Comparison of ENCODE assay signal across 17 cellular contexts in the genomic region with DNA sequence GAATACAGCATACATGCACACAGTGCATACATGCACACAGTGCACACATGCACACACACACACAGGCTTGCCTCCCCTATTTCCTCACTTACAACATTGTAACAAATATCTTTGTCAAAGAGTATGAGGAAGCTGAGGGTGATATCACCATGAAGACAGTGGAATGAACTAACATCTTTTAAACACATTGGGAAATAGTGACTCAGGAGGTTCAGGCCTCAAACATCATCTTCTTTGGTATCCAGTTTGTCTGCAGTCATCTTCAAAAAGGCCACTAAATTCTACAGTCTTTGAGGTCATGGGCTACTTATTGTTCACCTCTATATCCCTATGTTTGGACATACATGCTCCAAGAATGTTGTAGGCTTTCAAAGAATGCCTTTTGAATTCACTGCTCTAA. TPM values are rescaled to one million over a fixed set of nuclear protein-coding genes. Genes with fewer than 3 reads are reported as not detected.
A peak's percentile ranks its signal among the peaks of the same experiment; 100 is the strongest.
DNase-seq lines count a peak whose midpoint lies in the region; TF ChIP-seq lines count a peak whose summit lies in the region.
"Had no signal": no experiment of that assay in that cellular context is flagged by ENCODE, and none has a peak within 500 bp of the region (broad histone marks: within the 10 kb centered on the region; RNA-seq: fewer than 3 reads in every experiment).

No MANE protein-coding gene starts in this region.

- no peaks in the 10 kb centered on the region for H3F3A ChIP-seq in MM.1S (ENCODE audit: insufficient read depth, low read length)

- H3K9me3 ChIP-seq in MM.1S (replicated peaks; ENCODE audit: insufficient read depth, low read length): no peaks in the 10 kb centered on the region
- H3K9me3 ChIP-seq: BE2C had no signal

- no peak overlapping the region for H3K4me2 ChIP-seq in MM.1S (ENCODE audit: low read depth, low read length)
- H3K4me2 ChIP-seq: GM23338 had no signal

- no peaks in the 10 kb centered on the region for H3K4me1 ChIP-seq in MM.1S (ENCODE audit: low read length)
- H3K4me1 ChIP-seq: BE2C had no signal

- H3K36me3 ChIP-seq in MM.1S (replicated peaks; ENCODE audit: insufficient read depth, low read length): no peaks in the 10 kb centered on the region
- H3K36me3 ChIP-seq: BE2C had no signal

- no peaks in the 10 kb centered on the region for H4K20me1 ChIP-seq in MM.1S (ENCODE audit: insufficient read depth, low read length)

- H3K79me2 ChIP-seq in MM.1S (ENCODE audit: low read length): no peaks in the 10 kb centered on the region

- H3K9ac ChIP-seq in MM.1S (ENCODE audit: low read length): no peak overlapping the region

- no peaks in the 10 kb centered on the region for H3K27me3 ChIP-seq in MM.1S (replicated peaks; ENCODE audit: insufficient read depth, low read length)
- H3K27me3 ChIP-seq: BE2C had no signal

- H3K4me3 ChIP-seq in MM.1S (ENCODE audit: low read length) (no peak overlapping the region), epithelial cell of esophagus (ENCODE audit: low read length) (no peak overlapping the region)
- H3K4me3 ChIP-seq: GM23338 had no signal

- peak; percentile 21 for DNase-seq in ELR (ENCODE audit: low read depth)
- peak; percentile 3 for DNase-seq in MM.1S
- DNase-seq in epithelial cell of esophagus (ENCODE audit: low read depth): peak; percentile 66
- no peak for DNase-seq in NCI-H2107 (lab: John Stamatoyannopoulos, UW)
- no peak for DNase-seq in iPS-NIHi7 (ENCODE audit: extremely low spot score)
- no peak for DNase-seq in dermis blood vessel endothelial cell
- DNase-seq: BE2C; C1 segment of cervical spinal cord; CD4-positive, CD25-positive, alpha-beta regulatory T cell; CD8-positive, alpha-beta memory T cell; COR-L47; DMS 273 treated with DMSO at 0.1 percent for 48 hours; GDM1; HCEC 1CT had no signal

- H3K27ac ChIP-seq in MM.1S (ENCODE audit: low read length): no peak overlapping the region

- H3K9me2 ChIP-seq in MM.1S (replicated peaks; ENCODE audit: insufficient read depth, low read length): no peaks in the 10 kb centered on the region

- no peak overlapping the region for H2AFZ ChIP-seq in MM.1S (ENCODE audit: low read length)
- H2AFZ ChIP-seq: GM23338 had no signal

- TF ChIP-seq CTCF in MM.1S (IDR thresholded peaks at IDR 0.05; ENCODE audit: low read length) (no peak), epithelial cell of esophagus (IDR thresholded peaks at IDR 0.05; ENCODE audit: insufficient read depth, low read depth, low read length, missing control alignments) (no peak)

RNA-seq across cellular contexts. Expression of a gene that starts 2.1 kb away (rescaled TPM):
- total RNA-seq in dermis blood vessel endothelial cell: not detected in 2 replicates
- total RNA-seq: A172; CD4-positive, CD25-positive, alpha-beta regulatory T cell; CD8-positive, alpha-beta memory T cell; GM23338; HT-29 had no signal

RNA-seq across cellular contexts. Expression of a gene that starts 8.8 kb away (rescaled TPM):
- total RNA-seq in dermis blood vessel endothelial cell: not detected in 2 replicates
- total RNA-seq: A172; CD4-positive, CD25-positive, alpha-beta regulatory T cell; CD8-positive, alpha-beta memory T cell; GM23338; HT-29 had no signal

RNA-seq across cellular contexts. Expression of a gene that starts 14.3 kb away (rescaled TPM):
- not detected in 2 replicates for total RNA-seq in dermis blood vessel endothelial cell
- total RNA-seq: A172; CD4-positive, CD25-positive, alpha-beta regulatory T cell; CD8-positive, alpha-beta memory T cell; GM23338; HT-29 had no signal

RNA-seq across cellular contexts. Expression of a gene that starts 20.7 kb away (rescaled TPM):
- total RNA-seq in dermis blood vessel endothelial cell: not detected in 2 replicates
- total RNA-seq: A172; CD4-positive, CD25-positive, alpha-beta regulatory T cell; CD8-positive, alpha-beta memory T cell; GM23338; HT-29 had no signal

RNA-seq across cellular contexts. Expression of a gene that starts 24.1 kb away (rescaled TPM):
- total RNA-seq in dermis blood vessel endothelial cell: not detected in 2 replicates
- total RNA-seq: A172; CD4-positive, CD25-positive, alpha-beta regulatory T cell; CD8-positive, alpha-beta memory T cell; GM23338; HT-29 had no signal

Comparison
In these comparisons a context has a peak if more than half of its experiments do, and no peak if none do; other contexts are left out.
1. DNase-seq: peak in ELR (single experiment), MM.1S (single experiment) and epithelial cell of esophagus (single experiment); none in NCI-H2107 (single experiment), iPS-NIHi7 (single experiment) and dermis blood vessel endothelial cell (single experiment).